ENCODE assay signal across 16 cellular contexts in genomic region chr9:8553444-8553843, GRCh38.
DNase-seq lines count a peak whose midpoint lies in the region; ATAC-seq, FAIRE-seq and TF ChIP-seq lines count a peak whose summit lies in the region.
"Had no signal": no experiment of that assay in that cellular context is flagged by ENCODE, and none has a peak within 500 bp of the region (broad histone marks: within the 10 kb centered on the region; RNA-seq: fewer than 3 reads in every experiment).

No MANE protein-coding gene starts in this region.

- H3K23ac ChIP-seq in IMR-90 (ENCODE audit: low read depth, low read length) = no peak overlapping the region

- H2AK9ac ChIP-seq in IMR-90 (replicated peaks; ENCODE audit: low read depth, low read length, poor library complexity) = no peak overlapping the region

- TF ChIP-seq CTCF in IMR-90 (conservative IDR thresholded peaks at IDR 0.05; ENCODE audit: low read depth, low read length) (no peak), bronchial epithelial cell (IDR thresholded peaks at IDR 0.05; ENCODE audit: insufficient read depth, low read length, severe bottlenecking) (no peak), epithelial cell of esophagus (IDR thresholded peaks at IDR 0.05; ENCODE audit: insufficient read depth, low read depth, low read length, missing control alignments) (no peak)

- H2AFZ ChIP-seq in IMR-90 (replicated peaks; ENCODE audit: low read length, poor library complexity) = no peak overlapping the region

- no CpG with 5 or more reads among the region's 4 CpGs for WGBS in IMR-90 (ENCODE audit: extremely low coverage in 2 of 2, insufficient read length in 1 of 2), 2 experiments

- H3K36me3 ChIP-seq in IMR-90 (ENCODE audit: control insufficient read depth, insufficient read depth, low read length) = no peaks in the 10 kb centered on the region
- H3K36me3 ChIP-seq in bronchial epithelial cell (ENCODE audit: control insufficient read depth, insufficient read depth, low read length) = no peaks in the 10 kb centered on the region
- H3K36me3 ChIP-seq: BLaER1 had no signal

- no peak overlapping the region for H2BK5ac ChIP-seq in IMR-90 (ENCODE audit: low read depth, low read length, poor library complexity, severe bottlenecking)

- H3K27me3 ChIP-seq in IMR-90 (ENCODE audit: control insufficient read depth, insufficient read depth, low read length) (no peaks in the 10 kb centered on the region), bronchial epithelial cell (ENCODE audit: control insufficient read depth, insufficient read depth, low read length) (no peaks in the 10 kb centered on the region)
- H3K27me3 ChIP-seq: BLaER1 had no signal

- intact Hi-C loops in IMR-90 (cut with micrococcal nuclease) = no loop called here

- dilution Hi-C loops in IMR-90 (cut with HindIII; ENCODE audit: low sequenced_read_pairs, unreplicated experiment) = no loop called here

- no peak for TF ChIP-seq RAD21 in IMR-90 (IDR thresholded peaks at IDR 0.05; ENCODE audit: low read length)

- H4K91ac ChIP-seq in IMR-90 (ENCODE audit: insufficient read depth, low read depth, low read length) = no peak overlapping the region

- no peak overlapping the region for H2AK5ac ChIP-seq in IMR-90 (ENCODE audit: low read depth, low read length)

- in situ Hi-C loops in IMR-90 (cut with MboI; ENCODE audit: low sequenced_read_pairs) (no loop called here), ACHN (cut with HindIII; ENCODE audit: low pct_ligation_motif_present, low pct_unique_long_range_greater_than_20kb, low sequenced_read_pairs) (no loop called here)

- H3K56ac ChIP-seq in IMR-90 (ENCODE audit: extremely low read depth, insufficient read depth, low read length) = no peak overlapping the region

- no peaks in the 10 kb centered on the region for H3K9me1 ChIP-seq in IMR-90 (ENCODE audit: insufficient read depth, low read length)

- BruUV-seq in IMR-90 (replicated peaks; lab: Mats Ljungman, UMichigan) = no TSS peak

- H3K4me3 ChIP-seq in IMR-90 (ENCODE audit: insufficient read depth, low read depth, low read length) (no peak overlapping the region), bronchial epithelial cell (ENCODE audit: low read depth, low read length) (no peak overlapping the region), epithelial cell of esophagus (ENCODE audit: low read length) (no peak overlapping the region)
- H3K4me3 ChIP-seq: BLaER1 had no signal

- no peak overlapping the region for H3K9ac ChIP-seq in IMR-90 (ENCODE audit: low read depth, low read length)
- H3K9ac ChIP-seq: BLaER1 had no signal

- no peak overlapping the region for H3K4ac ChIP-seq in IMR-90 (ENCODE audit: low read depth, low read length)

- H3K4me2 ChIP-seq in IMR-90 (ENCODE audit: low read depth, low read length) = no peak overlapping the region
- H3K4me2 ChIP-seq: BLaER1 had no signal

- no peak overlapping the region for H4K8ac ChIP-seq in IMR-90 (ENCODE audit: low read depth in 2 of 2, low read length in 2 of 2)

- FAIRE-seq in bronchial epithelial cell (lab: Jason Lieb, UNC) = no peak
- FAIRE-seq: GM12892 had no signal

- no peak for TF ChIP-seq POLR2A in IMR-90 (IDR thresholded peaks at IDR 0.05; ENCODE audit: low read depth, low read length)

- no peak for DNase-seq in IMR-90
- DNase-seq in bronchial epithelial cell (ENCODE audit: low read depth) = peak; percentile 63
- DNase-seq in epithelial cell of esophagus (ENCODE audit: low read depth) = peak; percentile 13
- DNase-seq in substantia nigra (lab: John Stamatoyannopoulos, UW) = no peak
- no peak for DNase-seq in ACHN
- no peak for DNase-seq in NCI-H1048 (lab: John Stamatoyannopoulos, UW)
- no peak for DNase-seq in NCI-H1930 (lab: John Stamatoyannopoulos, UW)
- DNase-seq: AML-193; Caco-2; CD8-positive, alpha-beta memory T cell; DND-41; GDM1 had no signal

- H3K79me1 ChIP-seq in IMR-90 (ENCODE audit: low read depth in 1 of 2, low read length in 2 of 2) = no peaks in the 10 kb centered on the region

- H2BK20ac ChIP-seq in IMR-90 (ENCODE audit: low read depth, low read length) = no peak overlapping the region

- no peaks in the 10 kb centered on the region for H4K20me1 ChIP-seq in IMR-90 (ENCODE audit: insufficient read depth, low read length)
- H4K20me1 ChIP-seq: BLaER1 had no signal

- H3K27ac ChIP-seq in IMR-90 (ENCODE audit: insufficient read depth, low read length) = no peak overlapping the region
- H3K27ac ChIP-seq in substantia nigra (ENCODE audit: low read depth, low read length, poor library complexity, severe bottlenecking) = peak overlapping the region; percentile 46
- H3K27ac ChIP-seq: BLaER1, HL-60 had no signal

- H3K4me1 ChIP-seq in IMR-90 (ENCODE audit: control insufficient read depth, insufficient read depth, low read length) = no peaks in the 10 kb centered on the region
- H3K4me1 ChIP-seq: BLaER1 had no signal

- no peak overlapping the region for H4K5ac ChIP-seq in IMR-90 (ENCODE audit: low read depth, low read length)

- no peak overlapping the region for H2BK15ac ChIP-seq in IMR-90 (ENCODE audit: low read depth, low read length)

- ATAC-seq in IMR-90 (ENCODE audit: low read depth) = no peak
- ATAC-seq: HCT116 had no signal

- POLR2A ChIA-PET in IMR-90 (lab: Charles Lee; ENCODE audit: unreplicated experiment) = no interaction called here

- no peak overlapping the region for H3K18ac ChIP-seq in IMR-90 (ENCODE audit: low read depth, low read length)

- no peak overlapping the region for H2BK120ac ChIP-seq in IMR-90 (ENCODE audit: low read depth, low read length)

- H3K9me3 ChIP-seq in IMR-90 (ENCODE audit: control insufficient read depth, insufficient read depth, low read length) = peaks cover 5% of the 10 kb centered on the region; the same call in 1 of the 2 replicates
- H3K9me3 ChIP-seq: BLaER1, Caco-2 had no signal

- CTCF ChIA-PET in IMR-90 (lab: Yijun Ruan, JAX) = no interaction called here

- no peak overlapping the region for H3K14ac ChIP-seq in IMR-90 (replicated peaks; ENCODE audit: low read depth, low read length)

TF ChIP-seq in IMR-90, 13 proteins besides CTCF, POLR2A, EP300 and RAD21:
- TF ChIP-seq RFX5 (IDR thresholded peaks at IDR 0.05; ENCODE audit: low read depth, low read length) (no peak), NFE2L2 (IDR thresholded peaks at IDR 0.05; ENCODE audit: low read depth, low read length) (peak; percentile 47)

Comparison
In these comparisons a context has a peak if more than half of its experiments do, and no peak if none do; other contexts are left out.
1. DNase-seq: peak in bronchial epithelial cell (single experiment) and epithelial cell of esophagus (single experiment); none in IMR-90 (single experiment), substantia nigra (0 of 49), ACHN (single experiment), NCI-H1048 (single experiment) and NCI-H1930 (0 of 2).